7 cellular contexts compared by ENCODE assay signal in the genomic region with DNA sequence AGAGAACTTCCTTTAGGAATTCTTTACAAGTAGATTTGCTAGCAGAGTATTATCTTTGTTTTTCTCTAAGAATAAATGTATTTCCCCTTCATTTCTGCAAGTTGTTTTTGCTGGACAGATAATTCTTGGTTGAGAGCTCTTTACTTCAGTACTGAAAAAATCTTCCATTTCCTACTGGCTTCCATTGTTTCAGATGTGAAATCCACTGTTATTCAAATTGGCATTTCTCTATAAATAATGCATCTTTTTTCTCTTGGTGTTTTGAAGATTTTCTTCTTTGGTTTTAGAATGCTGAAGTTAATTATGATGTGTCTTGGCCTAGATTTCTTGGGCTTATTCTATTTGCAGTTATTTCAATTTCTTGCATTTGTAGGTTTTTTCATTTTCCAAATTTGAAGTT.
"Had no signal": no experiment of that assay in that cellular context is flagged by ENCODE, and none has a peak within 500 bp of the region (broad histone marks: within the 10 kb centered on the region; RNA-seq: fewer than 3 reads in every experiment).

No MANE protein-coding gene starts in this region.

- H3K27ac ChIP-seq: HL-60 had no signal

- H3K4me1 Mint-ChIP-seq: IgD-negative memory B cell had no signal

- H3K36me3 Mint-ChIP-seq: IgD-negative memory B cell had no signal

- FAIRE-seq: HTR-8/SVneo, K562 had no signal

- H3K4me3 ChIP-seq: K562 had no signal

- H3K4me3 Mint-ChIP-seq: IgD-negative memory B cell had no signal

- DNase-seq: IMR-90, KBM-7, KG1 had no signal

- H3K27ac Mint-ChIP-seq: IgD-negative memory B cell had no signal

- ATAC-seq: K562 had no signal
